8 cellular contexts compared by ENCODE assay signal in the genomic region with DNA sequence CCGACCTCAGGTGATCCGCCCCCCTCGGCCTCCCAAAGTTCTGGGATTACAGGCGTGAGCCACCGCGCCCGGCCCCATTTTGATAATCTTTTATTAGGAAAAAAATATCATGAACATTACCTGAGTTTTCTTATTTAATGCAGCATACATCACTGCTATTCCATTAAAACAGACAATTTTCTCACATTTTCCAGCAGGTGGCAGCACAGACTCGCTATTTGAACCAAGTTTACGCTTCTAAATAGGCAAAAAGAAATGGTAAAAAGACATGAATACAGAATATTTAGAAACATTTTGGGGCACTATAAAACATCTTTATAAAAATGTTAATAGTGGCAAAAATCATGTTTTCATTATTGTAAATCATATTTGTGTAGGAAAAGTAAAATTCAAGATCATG.
A peak's percentile ranks its signal among the peaks of the same experiment; 100 is the strongest.
DNase-seq lines count a peak whose midpoint lies in the region; ATAC-seq lines count a peak whose summit lies in the region.

No MANE protein-coding gene starts in this region.

- ATAC-seq in HG02852 (IDR thresholded peaks at IDR 0.05; ENCODE audit: unreplicated experiment), result peak; percentile 77

- peak in 2 of 3 donors; percentile 17 to 20 for DNase-seq in stimulated activated CD4-positive, alpha-beta T cell treated with anti-CD3 and anti-CD28 coated beads, Interleukin-12 subunit alpha, Interleukin-12 subunit beta, amount 100 ng/mL, for 48 hours (ENCODE audit: low read depth in 2 of 3, low spot score in 1 of 3)
- DNase-seq in stimulated activated CD4-positive, alpha-beta T cell treated with anti-CD3 and anti-CD28 coated beads, Interleukin-4, amount 100 ng/mL, for 4 hours, result no peak
- DNase-seq in NCI-H526 (lab: John Stamatoyannopoulos, UW) (peak; percentile 45 to 80), amniotic stem cell (lab: John Stamatoyannopoulos, UW) (peak; percentile 25), inferior parietal cortex (ENCODE audit: extremely low spot score) (peak; percentile 86), NCI-H1048 (lab: John Stamatoyannopoulos, UW) (no peak)
- DNase-seq in stimulated activated CD8-positive, alpha-beta memory T cell treated with anti-CD3 and anti-CD28 coated beads, Interleukin-7, amount 100 ng/mL, for 24 hours (ENCODE audit: low read depth), result peak; percentile 7

Comparison
In these comparisons a context has a peak if more than half of its experiments do, and no peak if none do; other contexts are left out.
1. DNase-seq: peak in stimulated activated CD4-positive, alpha-beta T cell treated with anti-CD3 and anti-CD28 coated beads, Interleukin-12 subunit alpha, Interleukin-12 subunit beta, amount 100 ng/mL, for 48 hours (2 of 3), NCI-H526 (2 of 2), amniotic stem cell (single experiment), inferior parietal cortex (single experiment) and stimulated activated CD8-positive, alpha-beta memory T cell treated with anti-CD3 and anti-CD28 coated beads, Interleukin-7, amount 100 ng/mL, for 24 hours (single experiment); none in stimulated activated CD4-positive, alpha-beta T cell treated with anti-CD3 and anti-CD28 coated beads, Interleukin-4, amount 100 ng/mL, for 4 hours (0 of 2) and NCI-H1048 (single experiment).